18 cellular contexts compared by ENCODE assay signal in the genomic region with DNA sequence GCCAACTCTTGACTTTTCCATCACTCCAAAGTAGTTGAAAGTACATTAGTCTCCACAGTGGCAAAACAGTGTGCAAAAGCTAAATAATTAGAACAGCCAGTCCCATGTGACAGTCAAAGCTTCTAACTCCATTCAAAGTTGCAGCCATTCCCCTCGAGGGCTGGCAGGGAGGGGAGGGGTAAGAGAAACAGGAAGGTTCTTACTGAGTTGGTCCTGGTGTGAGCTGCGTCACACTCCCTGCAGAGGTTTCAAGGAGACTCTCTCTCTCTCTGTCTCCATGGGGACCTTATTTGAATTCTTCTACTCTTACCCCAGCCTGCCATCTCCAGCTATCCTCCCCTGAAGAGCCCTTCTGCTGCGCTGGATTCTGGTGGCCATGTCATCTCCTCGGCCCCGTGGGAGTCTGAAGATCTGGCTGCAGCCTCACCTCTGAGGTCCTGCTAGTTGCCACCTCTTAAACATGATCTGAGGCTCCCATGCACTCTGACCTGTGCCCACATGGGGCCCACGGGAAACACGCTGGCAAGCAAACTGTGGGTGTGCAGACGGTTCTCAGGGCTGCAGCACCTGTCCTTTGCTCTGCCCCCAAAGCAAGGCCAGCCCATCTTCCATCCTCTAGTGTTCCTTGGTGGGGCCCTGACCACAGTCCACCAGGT. TPM values are rescaled to one million over a fixed set of nuclear protein-coding genes. Genes with fewer than 3 reads are reported as not detected.
DNase-seq lines count a peak whose midpoint lies in the region; ATAC-seq, FAIRE-seq and TF ChIP-seq lines count a peak whose summit lies in the region.
"Had no signal": no experiment of that assay in that cellular context is flagged by ENCODE, and none has a peak within 500 bp of the region (broad histone marks: within the 10 kb centered on the region; RNA-seq: fewer than 3 reads in every experiment).

No MANE protein-coding gene starts in this region.

- H4K20me1 ChIP-seq in DOHH2 (ENCODE audit: control insufficient read depth, insufficient read depth, low read depth, low read length) = no peaks in the 10 kb centered on the region
- H4K20me1 ChIP-seq in GM12878 (ENCODE audit: control insufficient read depth, insufficient read depth) = no peaks in the 10 kb centered on the region

- POLR2A ChIA-PET in GM12878 (lab: Charles Lee) = no interaction called here

- peak overlapping the region; percentile 9; the same call in 1 of the 2 replicates for H3K4me2 ChIP-seq in DOHH2 (ENCODE audit: low read length)
- H3K4me2 ChIP-seq in GM12878 (ENCODE audit: control insufficient read depth, insufficient read depth) = no peak overlapping the region

- H3K27ac ChIP-seq in DOHH2 (ENCODE audit: low read depth, low read length) (no peak overlapping the region), GM12878 (ENCODE audit: control insufficient read depth, insufficient read depth) (no peak overlapping the region), layer of hippocampus (ENCODE audit: low read depth, low read length) (peak overlapping the region; percentile 46), spleen (no peak overlapping the region), tibial nerve (no peak overlapping the region)

- SMC1A ChIA-PET in GM12878 (lab: Charles Lee; ENCODE audit: uncharacterized antibody, unreplicated experiment) = no interaction called here

- CTCF ChIA-PET in GM12878 (lab: Yijun Ruan, JAX) = interaction anchor here (1.2 kb wide), 1 partner anchor 15 kb away, joined by 3 read pairs; no protein-coding TSS in a partner anchor

- no TSS peak for BruUV-seq in GM12878 (replicated peaks; lab: Mats Ljungman, UMichigan)

- H3K9ac ChIP-seq in GM12878 (ENCODE audit: control insufficient read depth, insufficient read depth, low read length) = no peak overlapping the region

- no peaks in the 10 kb centered on the region for H3K9me2 ChIP-seq in DOHH2 (replicated peaks; ENCODE audit: control insufficient read depth, low read length)

- H3K4me1 ChIP-seq in DOHH2 (ENCODE audit: control insufficient read depth, low read length) (peaks cover 11% of the 10 kb centered on the region), GM12878 (ENCODE audit: control insufficient read depth, insufficient read depth, low read length) (no peaks in the 10 kb centered on the region), spleen (peaks cover 0 to 20% (median 12%) of the 10 kb centered on the region in 6 donors), tibial nerve (no peaks in the 10 kb centered on the region)
- H3K4me1 ChIP-seq: HAP-1 had no signal

- H3K79me2 ChIP-seq in DOHH2 (ENCODE audit: control insufficient read depth, low read length) (no peaks in the 10 kb centered on the region), GM12878 (ENCODE audit: control insufficient read depth, insufficient read depth, low read length) (no peaks in the 10 kb centered on the region)

- DNase-seq in GM12878 (ENCODE audit: low read depth, low spot score) (no peak), spleen (peak; percentile 51), tibial nerve (ENCODE audit: low spot score in 2 of 2) (no peak), SHP77 treated with DMSO at 0.1 percent for 48 hours (lab: John Stamatoyannopoulos, UW) (no peak)
- no peak for DNase-seq in stimulated activated CD4-positive, alpha-beta T cell treated with anti-CD3 and anti-CD28 coated beads, Interleukin-4, amount 100 ng/mL, for 4 hours
- DNase-seq: CD4-positive, alpha-beta T cell; DND-41; GF-D8; NCI-H2107; NCI-H345; NCI-H69; NK-92 treated with Interleukin-12 subunit alpha and Interleukin-12 subunit beta, amount 100 ng/mL, for 24 hours; PC-3 had no signal

- intact Hi-C loops in GM12878 (cut with micrococcal nuclease; ENCODE audit: unreplicated experiment) = no loop called here
- intact Hi-C loops in spleen (cut with DNase I; ENCODE audit: low total_unique reads) = no loop called here

- H2AFZ ChIP-seq in GM12878 (ENCODE audit: control insufficient read depth, low read depth, low read length) = no peak overlapping the region

- no peaks in the 10 kb centered on the region for H3F3A ChIP-seq in DOHH2 (ENCODE audit: control insufficient read depth, insufficient read depth)

- no peak for TF ChIP-seq CTCF in DOHH2 (IDR thresholded peaks at IDR 0.05; ENCODE audit: low read depth, low read length, poor library complexity, severe bottlenecking)
- no peak for TF ChIP-seq CTCF in GM12878 (IDR thresholded peaks at IDR 0.05 in 2 of 3, conservative IDR thresholded peaks at IDR 0.05 in 1 of 3; ENCODE audit: control insufficient read depth in 2 of 3, extremely low read depth in 1 of 3, insufficient read depth in 1 of 3, low read depth in 3 of 3, low read length in 3 of 3)
- TF ChIP-seq CTCF in spleen (IDR thresholded peaks at IDR 0.05 in 8 of 11, conservative IDR thresholded peaks at IDR 0.05 in 3 of 11) = no peak
- TF ChIP-seq CTCF in tibial nerve (IDR thresholded peaks at IDR 0.05) = no peak

- H3K36me3 ChIP-seq in DOHH2 (ENCODE audit: control insufficient read depth, low read length) = no peaks in the 10 kb centered on the region
- no peaks in the 10 kb centered on the region for H3K36me3 ChIP-seq in GM12878 (ENCODE audit: control insufficient read depth in 2 of 2, insufficient read depth in 2 of 2, low read length in 1 of 2)
- no peaks in the 10 kb centered on the region for H3K36me3 ChIP-seq in spleen
- peaks cover 0 to 8% (median 0%) of the 10 kb centered on the region in 3 donors for H3K36me3 ChIP-seq in tibial nerve
- H3K36me3 ChIP-seq: HAP-1 had no signal

- RAD21 ChIA-PET in GM12878 (lab: Charles Lee; ENCODE audit: unreplicated experiment) = no interaction called here

- H3K27me3 ChIP-seq in DOHH2 (ENCODE audit: control insufficient read depth, low read length) (peaks cover 12% of the 10 kb centered on the region; the same call in 1 of the 2 replicates), GM12878 (replicated peaks in 1 of 2; ENCODE audit: control insufficient read depth in 2 of 2, insufficient read depth in 2 of 2, low read length in 1 of 2) (no peaks in the 10 kb centered on the region; a peak in 1 of 4 replicates), layer of hippocampus (ENCODE audit: control insufficient read depth, insufficient read depth, low read length) (no peaks in the 10 kb centered on the region), spleen (replicated peaks in 1 of 7) (peaks cover 0 to 5% (median 0%) of the 10 kb centered on the region in 7 donors), tibial nerve (no peaks in the 10 kb centered on the region)

- in situ Hi-C loops in GM12878 (cut with MboI) = no loop called here

- TF ChIP-seq RAD21 in GM12878 (IDR thresholded peaks at IDR 0.05; ENCODE audit: insufficient read depth, low read depth, low read length) = no peak

- FAIRE-seq in GM12878 (lab: Jason Lieb, UNC) = no peak

- H3K4me3 ChIP-seq in DOHH2 (ENCODE audit: low read length) (no peak overlapping the region), GM12878 (no peak overlapping the region), spleen (no peak overlapping the region), tibial nerve (no peak overlapping the region)
- H3K4me3 ChIP-seq: HAP-1 had no signal

- ATAC-seq in GM12878 = 0 out of 3 replicates have a peak, but pooled peaks have one; percentile 20
- ATAC-seq: PC-3 had no signal

- H3K9me3 ChIP-seq in DOHH2 (ENCODE audit: control insufficient read depth, insufficient read depth, low read length) (no peaks in the 10 kb centered on the region), GM12878 (replicated peaks; ENCODE audit: control insufficient read depth, insufficient read depth, low read length) (no peaks in the 10 kb centered on the region; the same call in 2 of the 3 replicates), spleen (peaks cover 0 to 5% (median 0%) of the 10 kb centered on the region in 8 donors), tibial nerve (peaks cover 0 to 7% (median 0%) of the 10 kb centered on the region in 4 donors)
- H3K9me3 ChIP-seq: HAP-1 had no signal

- TF ChIP-seq POLR2A in GM12878 (IDR thresholded peaks at IDR 0.05; ENCODE audit: low read depth, low read length) = no peak
- TF ChIP-seq POLR2A in spleen (IDR thresholded peaks at IDR 0.05) = no peak
- TF ChIP-seq POLR2A in tibial nerve (IDR thresholded peaks at IDR 0.05) = no peak

- WGBS in GM12878 (ENCODE audit: insufficient coverage, insufficient replicate concordance, low lambda C conversion rate, missing lambda C conversion rate) = 2% methylated on average over 8 of the region's 8 CpGs
- WGBS in spleen, 5 donors = 66 to 75% (median 72%) methylated on average over 8 of the region's 8 CpGs
- WGBS in tibial nerve, 2 donors = 70 to 80% methylated on average over 8 of the region's 8 CpGs

- TF ChIP-seq EP300 in GM12878 (IDR thresholded peaks at IDR 0.05; ENCODE audit: borderline replicate concordance in 1 of 2, control insufficient read depth in 1 of 2, low read depth in 2 of 2, low read length in 2 of 2) = no peak
- no peak for TF ChIP-seq EP300 in tibial nerve (IDR thresholded peaks at IDR 0.05)

TF ChIP-seq in GM12878, 131 proteins besides CTCF, POLR2A, EP300 and RAD21 (continues in another document):
- TF ChIP-seq SPI1 (IDR thresholded peaks at IDR 0.05; ENCODE audit: borderline replicate concordance, insufficient read depth, low read depth, low read length) = no peak

RNA-seq across cellular contexts. Expression of gene STH, which starts 23.3 kb away (rescaled TPM):
- not detected in 2 replicates for total RNA-seq in GM12878 (2013; cell fraction: nucleolus; rRNA removed)
- not detected in 2 replicates for total RNA-seq in GM12878 (2014; rRNA removed)
- not detected in 2 replicates for total RNA-seq in GM12878 (2014; rRNA removed; fragmentation: Illumina TruSeq; extraction: Trizol)
- total RNA-seq in GM12878 (2021) = not detected in 2 replicates
- not detected for polyA plus RNA-seq in GM12878 (2011; ENCODE audit: low read depth)
- not detected in 2 replicates for polyA plus RNA-seq in GM12878 (2011; rRNA removed)
- polyA plus RNA-seq in GM12878 (2011; cell fraction: cytosol; rRNA removed) = not detected in 2 replicates
- polyA plus RNA-seq in GM12878 (2011; cell fraction: nucleus; rRNA removed) = not detected in 2 replicates
- not detected in 2 replicates for polyA plus RNA-seq in GM12878 (2012)
- not detected in 2 replicates for polyA plus RNA-seq in GM12878 (2014; fragmentation: Illumina TruSeq; extraction: Trizol)
- not detected for polyA plus RNA-seq in GM12878 (2014; fragmentation: Nextera tagmentation; extraction: Ambion mirVana)
- polyA plus RNA-seq in GM12878 (2014; rRNA removed) = not detected in 2 replicates
- not detected for polyA plus RNA-seq in GM12878 (2016; fragmentation: Nextera tagmentation; extraction: Ambion mirVana)
- polyA minus RNA-seq in GM12878 (2011; rRNA and poly(A)+ RNA removed) = not detected in 2 replicates
- not detected in 2 replicates for polyA minus RNA-seq in GM12878 (2011; cell fraction: cytosol; rRNA and poly(A)+ RNA removed)
- not detected in 2 replicates for polyA minus RNA-seq in GM12878 (2011; cell fraction: nucleus; rRNA and poly(A)+ RNA removed)
- not detected for total RNA-seq in spleen
- not detected for polyA plus RNA-seq in spleen
- not detected for total RNA-seq in tibial nerve
- total RNA-seq: A673; CD4-positive, alpha-beta T cell; PC-3; SK-MEL-5 had no signal
